8 cellular contexts compared by ENCODE assay signal in the genomic region with DNA sequence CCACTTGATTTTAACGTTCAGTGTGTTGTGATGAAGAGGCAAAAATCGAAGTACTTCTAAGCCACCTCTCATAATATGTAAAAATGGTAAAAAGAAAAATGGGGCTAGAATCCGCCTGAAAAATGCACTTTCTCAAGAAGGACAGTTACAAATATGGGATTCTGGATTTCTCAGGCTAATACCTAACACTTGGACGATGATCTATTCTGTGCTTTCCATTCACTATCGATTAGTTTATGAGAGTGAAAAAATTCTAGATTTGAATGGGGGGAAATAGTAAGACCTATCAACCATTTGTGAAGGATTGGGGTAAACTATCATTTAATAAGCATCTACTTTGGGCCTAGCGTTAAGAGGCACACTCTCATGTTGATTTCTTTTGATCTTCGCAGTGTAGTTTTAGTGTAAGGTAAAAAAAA. TPM values are rescaled to one million over a fixed set of nuclear protein-coding genes. Genes with fewer than 3 reads are reported as not detected.
DNase-seq lines count a peak whose midpoint lies in the region; ATAC-seq and TF ChIP-seq lines count a peak whose summit lies in the region.
"Not testable (repeated sequence)": the region's sequence is repeated elsewhere in the genome, so short reads cannot be mapped to it uniquely, and the experiment has no call there.

No MANE protein-coding gene starts in this region.

- not testable (repeated sequence) for TF ChIP-seq EP300 in upper lobe of left lung (IDR thresholded peaks at IDR 0.05)

- intact Hi-C loops in activated CD4-positive, alpha-beta T cell treated with anti-CD3 and anti-CD28 coated beads, Interleukin-2, amount 10 ng/mL, durations not matched to agents 24 days and 14 days (cut with micrococcal nuclease), result not testable (repeated sequence)
- intact Hi-C loops in MCF 10A (cut with micrococcal nuclease), result loop anchor here (5.0 kb wide), 1 partner anchor 240 kb away; a partner anchor contains a TSS
- intact Hi-C loops in psoas muscle (cut with DNase I), result loop anchor here in 1 of 2 donors (2.0 kb wide), 1 partner anchor 26 kb away; no protein-coding TSS in a partner anchor

- BruUV-seq in MCF 10A (replicated peaks; lab: Mats Ljungman, UMichigan), result TSS peak; percentile 93

- not testable (repeated sequence) for H3K36me3 Mint-ChIP-seq in activated CD4-positive, alpha-beta T cell treated with anti-CD3 and anti-CD28 coated beads, Interleukin-2, amount 10 ng/mL, durations not matched to agents 24 days and 14 days (ENCODE audit: low read depth); MCF 10A (ENCODE audit: insufficient read depth, unreplicated experiment); memory B cell

- peaks cover 18% of the 10 kb centered on the region for H3K4me1 Mint-ChIP-seq in activated CD4-positive, alpha-beta T cell treated with anti-CD3 and anti-CD28 coated beads, Interleukin-2, amount 10 ng/mL, durations not matched to agents 24 days and 14 days
- H3K4me1 Mint-ChIP-seq in MCF 10A (ENCODE audit: insufficient read depth, unreplicated experiment) (peaks cover 16% of the 10 kb centered on the region), memory B cell (peaks cover 13% of the 10 kb centered on the region)

- not testable (repeated sequence) for H3K9me3 ChIP-seq in psoas muscle, upper lobe of left lung

- ATAC-seq in memory B cell (ENCODE audit: low read depth); psoas muscle; upper lobe of left lung (ENCODE audit: low FRiP score in 2 of 2): not testable (repeated sequence)

- H3K36me3 ChIP-seq in psoas muscle (ENCODE audit: insufficient read depth in 1 of 2, low read depth in 1 of 2); upper lobe of left lung: not testable (repeated sequence)

- POLR2A ChIA-PET in MCF 10A (lab: Yijun Ruan, JAX), result interaction anchor here (0.7 to 5.6 kb wide), 4 partner anchors 23 to 1301 kb away, joined by 3 to 39 read pairs (median 5); no protein-coding TSS in a partner anchor

- TF ChIP-seq POLR2A in NB4 (IDR thresholded peaks at IDR 0.05; ENCODE audit: extremely low read depth, insufficient read length); upper lobe of left lung (IDR thresholded peaks at IDR 0.05): not testable (repeated sequence)

- not testable (repeated sequence) for H3K27me3 ChIP-seq in psoas muscle (ENCODE audit: insufficient read depth in 3 of 3, low read length in 2 of 3); upper lobe of left lung

- not testable (repeated sequence) for H3K27me3 Mint-ChIP-seq in activated CD4-positive, alpha-beta T cell treated with anti-CD3 and anti-CD28 coated beads, Interleukin-2, amount 10 ng/mL, durations not matched to agents 24 days and 14 days; MCF 10A (ENCODE audit: insufficient read depth, unreplicated experiment); memory B cell

- peaks cover 24% of the 10 kb centered on the region for H3K4me1 ChIP-seq in psoas muscle
- peaks cover 14 to 24% (median 20%) of the 10 kb centered on the region in 4 donors for H3K4me1 ChIP-seq in upper lobe of left lung

- H3K27ac ChIP-seq in psoas muscle, result peak overlapping the region; percentile 94
- H3K27ac ChIP-seq in upper lobe of left lung, result peak overlapping the region; percentile 96 to 100 (median 98)

- not testable (repeated sequence) for H3K9me3 Mint-ChIP-seq in activated CD4-positive, alpha-beta T cell treated with anti-CD3 and anti-CD28 coated beads, Interleukin-2, amount 10 ng/mL, durations not matched to agents 24 days and 14 days; MCF 10A (ENCODE audit: unreplicated experiment); memory B cell

- 36 to 40% (median 39%) methylated on average over 7 of the region's 7 CpGs for WGBS in psoas muscle, 3 donors
- 38 to 44% methylated on average over 7 of the region's 7 CpGs for WGBS in upper lobe of left lung, 2 donors

- CTCF ChIA-PET in MCF 10A (lab: Yijun Ruan, JAX), result interaction anchor here (0.6 to 0.7 kb wide), 4 partner anchors 76 to 218 kb away, joined by 3 to 4 read pairs (median 3); no protein-coding TSS in a partner anchor

- TF ChIP-seq CTCF in NB4 (IDR thresholded peaks at IDR 0.05; ENCODE audit: low read depth, low read length); MCF 10A (IDR thresholded peaks at IDR 0.05; ENCODE audit: unreplicated experiment); fibroblast of mammary gland (conservative IDR thresholded peaks at IDR 0.05; ENCODE audit: control insufficient read depth, insufficient read depth, low read depth, low read length); psoas muscle (IDR thresholded peaks at IDR 0.05); upper lobe of left lung (IDR thresholded peaks at IDR 0.05): not testable (repeated sequence)

- H3K27ac Mint-ChIP-seq in activated CD4-positive, alpha-beta T cell treated with anti-CD3 and anti-CD28 coated beads, Interleukin-2, amount 10 ng/mL, durations not matched to agents 24 days and 14 days, result peak overlapping the region; percentile 84
- peak overlapping the region; percentile 66 for H3K27ac Mint-ChIP-seq in MCF 10A (ENCODE audit: low read depth, unreplicated experiment)
- peak overlapping the region; percentile 83 for H3K27ac Mint-ChIP-seq in memory B cell

- peak overlapping the region; percentile 79 for H3K4me3 Mint-ChIP-seq in activated CD4-positive, alpha-beta T cell treated with anti-CD3 and anti-CD28 coated beads, Interleukin-2, amount 10 ng/mL, durations not matched to agents 24 days and 14 days
- H3K4me3 Mint-ChIP-seq in MCF 10A (ENCODE audit: unreplicated experiment) (peak overlapping the region; percentile 88), memory B cell (peak overlapping the region; percentile 77)

- DNase-seq in ELR (ENCODE audit: low read depth), result peak; percentile 15
- DNase-seq in NB4 (ENCODE audit: low read depth); activated CD4-positive, alpha-beta T cell treated with anti-CD3 and anti-CD28 coated beads, Interleukin-2, amount 10 ng/mL, durations not matched to agents 24 days and 14 days; fibroblast of mammary gland (ENCODE audit: low read depth); memory B cell (ENCODE audit: low spot score in 2 of 2); psoas muscle; upper lobe of left lung: not testable (repeated sequence)
- peak; percentile 3 for DNase-seq in MCF 10A (ENCODE audit: unreplicated experiment)

- H3K4me3 ChIP-seq in NB4 (ENCODE audit: low read depth, low read length), result peak overlapping the region; percentile 62
- peak overlapping the region; percentile 39 for H3K4me3 ChIP-seq in fibroblast of mammary gland (ENCODE audit: control insufficient read depth, low read depth, low read length)
- H3K4me3 ChIP-seq in psoas muscle, result peak overlapping the region; percentile 68
- peak overlapping the region; percentile 60 to 97 (median 77) for H3K4me3 ChIP-seq in upper lobe of left lung

RNA-seq across cellular contexts. Expression of a gene that starts 1.4 kb away (rescaled TPM):
- total RNA-seq in activated CD4-positive, alpha-beta T cell treated with anti-CD3 and anti-CD28 coated beads, Interleukin-2, amount 10 ng/mL, durations not matched to agents 24 days and 14 days, result 59.4 and 68.4 TPM in 2 replicates
- total RNA-seq in MCF 10A (2022) (47.6 and 54.6 TPM in 2 replicates), psoas muscle (10 to 100 TPM; 45.7 to 82.3 (median 62.6) TPM), upper lobe of left lung (100 to 1,000 TPM in 1 of 6 donors, 10 to 100 TPM in 5; 60.5 to 108 (median 85.0) TPM)
- 10 to 100 TPM in 1 of 3 donors, 1 to 10 TPM in 2; 5.8 to 24.9 (median 8.8) TPM for polyA plus RNA-seq in psoas muscle
